In genomic region chr3:65048151-65048550, GRCh38 we compare ENCODE assay signal across 24 cellular contexts.
"Had no signal": no experiment of that assay in that cellular context is flagged by ENCODE, and none has a peak within 500 bp of the region (broad histone marks: within the 10 kb centered on the region; RNA-seq: fewer than 3 reads in every experiment).

No MANE protein-coding gene starts in this region.

- H3K27me3 Mint-ChIP-seq: activated CD4-positive, alpha-beta T cell treated with anti-CD3 and anti-CD28 coated beads, Interleukin-2, amount 10 ng/mL, durations not matched to agents 24 days and 14 days; activated naive CD8-positive, alpha-beta T cell treated with anti-CD3 and anti-CD28 coated beads, Interleukin-2, amount 50 U/mL, for 24 hours; progenitor cell of endocrine pancreas had no signal

- H3K27ac ChIP-seq: brain microvascular endothelial cell, coronary artery, esophagus squamous epithelium, hepatocyte, lower lobe of right lung, right atrium auricular region, stomach, vagina had no signal

- H3K79me2 ChIP-seq: hepatocyte had no signal

- H3K4me1 ChIP-seq: lower lobe of right lung, right atrium auricular region, stomach, vagina had no signal

- ATAC-seq: activated CD8-positive, alpha-beta T cell treated with anti-CD3 and anti-CD28 coated beads, Interleukin-2, amount 10 ng/mL, durations not matched to agents 7 days and 5 days; activated naive CD8-positive, alpha-beta T cell treated with anti-CD3 and anti-CD28 coated beads, Interleukin-2, amount 50 U/mL, for 24 hours; activated T-cell treated with anti-CD3 and anti-CD28 coated beads, Interleukin-2, amount 50 U/mL, for 4 hours; left colon; lower lobe of right lung had no signal

- H3K36me3 ChIP-seq: brain microvascular endothelial cell, esophagus squamous epithelium, lower lobe of right lung, right atrium auricular region, stomach, vagina had no signal

- H3K4me3 Mint-ChIP-seq: activated CD4-positive, alpha-beta T cell treated with anti-CD3 and anti-CD28 coated beads, Interleukin-2, amount 10 ng/mL, durations not matched to agents 24 days and 14 days; activated CD8-positive, alpha-beta T cell treated with anti-CD3 and anti-CD28 coated beads, Interleukin-2, amount 10 ng/mL, durations not matched to agents 7 days and 5 days; activated naive CD4-positive, alpha-beta T cell treated with anti-CD3 and anti-CD28 coated beads for 36 hours; activated naive CD8-positive, alpha-beta T cell treated with anti-CD3 and anti-CD28 coated beads, Interleukin-2, amount 50 U/mL, for 24 hours; activated T-cell treated with anti-CD3 and anti-CD28 coated beads, Interleukin-2, amount 50 U/mL, for 4 hours had no signal

- H3K4me2 ChIP-seq: hepatocyte had no signal

- H3K9me3 ChIP-seq: lower lobe of right lung, vagina had no signal

- DNase-seq: activated CD4-positive, alpha-beta T cell treated with anti-CD3 and anti-CD28 coated beads, Interleukin-2, amount 10 ng/mL, durations not matched to agents 24 days and 14 days; activated CD4-positive, CD25-positive, alpha-beta regulatory T cell; activated CD8-positive, alpha-beta memory T cell treated with anti-CD3 and anti-CD28 coated beads, Interleukin-2, amount 50 U/mL, for 4 hours; activated CD8-positive, alpha-beta T cell treated with anti-CD3 and anti-CD28 coated beads, Interleukin-2, amount 10 ng/mL, durations not matched to agents 7 days and 5 days; activated naive CD4-positive, alpha-beta T cell treated with anti-CD3 and anti-CD28 coated beads for 36 hours; activated naive CD8-positive, alpha-beta T cell treated with anti-CD3 and anti-CD28 coated beads, Interleukin-2, amount 50 U/mL, for 24 hours; activated T-cell treated with anti-CD3 and anti-CD28 coated beads, Interleukin-2, amount 50 U/mL, for 4 hours; anterior cingulate cortex; brain microvascular endothelial cell; esophagus squamous epithelium; left colon; lower lobe of right lung; midbrain; stimulated activated CD4-positive, alpha-beta T cell treated with anti-CD3 and anti-CD28 coated beads, Interleukin-15, amount 100 ng/mL, for 24 hours; stimulated activated CD4-positive, alpha-beta T cell treated with anti-CD3 and anti-CD28 coated beads, Interleukin-2, amount 100 ng/mL, for 48 hours; stomach; trophoblast cell had no signal

- H3K4me3 ChIP-seq: coronary artery, esophagus squamous epithelium, hepatocyte, lower lobe of right lung, right atrium auricular region, stomach, vagina had no signal

- H3K27me3 ChIP-seq: brain microvascular endothelial cell, esophagus squamous epithelium, hepatocyte, right atrium auricular region, stomach, vagina had no signal

- H2AFZ ChIP-seq: hepatocyte had no signal

- FAIRE-seq: endometrium, TTC549 had no signal

- H3K9me3 Mint-ChIP-seq: activated CD4-positive, alpha-beta T cell treated with anti-CD3 and anti-CD28 coated beads, Interleukin-2, amount 10 ng/mL, durations not matched to agents 24 days and 14 days had no signal

- H3K4me1 Mint-ChIP-seq: activated CD4-positive, alpha-beta T cell treated with anti-CD3 and anti-CD28 coated beads, Interleukin-2, amount 10 ng/mL, durations not matched to agents 24 days and 14 days; activated naive CD8-positive, alpha-beta T cell treated with anti-CD3 and anti-CD28 coated beads, Interleukin-2, amount 50 U/mL, for 24 hours had no signal

- H3K27ac Mint-ChIP-seq: activated CD4-positive, alpha-beta T cell treated with anti-CD3 and anti-CD28 coated beads, Interleukin-2, amount 10 ng/mL, durations not matched to agents 24 days and 14 days; activated CD8-positive, alpha-beta T cell treated with anti-CD3 and anti-CD28 coated beads, Interleukin-2, amount 10 ng/mL, durations not matched to agents 7 days and 5 days; activated naive CD4-positive, alpha-beta T cell treated with anti-CD3 and anti-CD28 coated beads for 36 hours; activated naive CD8-positive, alpha-beta T cell treated with anti-CD3 and anti-CD28 coated beads, Interleukin-2, amount 50 U/mL, for 24 hours; progenitor cell of endocrine pancreas had no signal
